In the genomic region with DNA sequence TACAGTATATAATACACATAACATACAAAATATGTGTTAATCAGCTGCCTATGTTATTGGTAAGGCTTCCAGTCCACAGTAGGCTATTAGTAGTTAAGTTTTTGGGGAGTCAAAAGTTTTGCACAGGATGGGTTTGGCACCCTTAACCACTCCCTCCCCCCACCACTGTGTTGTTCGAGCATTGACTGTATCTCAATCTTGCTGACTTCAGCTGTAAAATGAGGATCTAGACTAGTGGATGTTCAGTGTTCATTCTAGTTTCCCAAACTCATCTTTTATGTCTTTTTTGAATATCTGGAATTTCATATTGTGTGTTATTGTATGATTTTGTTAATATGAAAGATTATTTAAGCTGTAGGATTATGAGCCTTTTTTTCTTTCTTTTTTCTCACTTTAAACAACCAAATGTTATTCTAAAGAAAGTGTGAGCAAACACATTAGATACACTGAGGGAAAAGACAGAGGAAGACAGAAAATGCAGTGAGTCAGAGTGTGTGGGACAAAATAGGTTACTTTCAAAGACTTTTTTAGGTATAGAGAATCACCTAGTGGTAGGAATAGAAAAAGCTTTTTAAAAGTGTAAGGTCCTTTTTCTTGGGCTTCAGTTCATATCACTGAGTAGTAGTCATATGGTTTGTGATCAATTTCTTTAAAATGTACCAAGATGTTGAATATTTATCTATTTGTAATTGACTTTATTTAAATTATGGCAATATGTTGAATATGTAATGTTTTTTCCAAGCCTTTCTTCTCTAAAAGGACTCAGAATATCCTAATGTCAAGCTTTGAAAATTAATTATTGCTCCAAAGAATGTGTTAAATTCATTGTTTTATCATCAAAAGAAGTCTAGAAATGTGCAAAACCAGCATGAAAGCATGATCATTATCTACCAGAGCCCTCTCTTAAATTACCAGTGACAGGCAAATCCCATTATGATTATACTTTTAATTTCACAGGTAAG, we compare ENCODE assay signal across 2 cellular contexts.
A peak's percentile ranks its signal among the peaks of the same experiment; 100 is the strongest.
TF ChIP-seq lines count a peak whose summit lies in the region.

No MANE protein-coding gene starts in this region.

TF ChIP-seq in H1, 55 proteins besides CTCF, POLR2A, EP300 and RAD21:
- TF ChIP-seq POU5F1 (IDR thresholded peaks at IDR 0.05; ENCODE audit: low read depth, low read length), result no peak
- no peak for TF ChIP-seq ASH2L (IDR thresholded peaks at IDR 0.05; ENCODE audit: low read length)
- TF ChIP-seq ZNF274 (IDR thresholded peaks at IDR 0.05; ENCODE audit: borderline replicate concordance, extremely low read depth, low read length), result no peak
- TF ChIP-seq CHD1 (IDR thresholded peaks at IDR 0.05; ENCODE audit: low read depth, low read length), result no peak
- no peak for TF ChIP-seq TBP (IDR thresholded peaks at IDR 0.05; ENCODE audit: low read depth, low read length)
TF ChIP-seq in H1: peak in this region for 0.

TF ChIP-seq in neural cell, 6 proteins besides CTCF, POLR2A, EP300 and RAD21:
- TF ChIP-seq, protein P1, sequence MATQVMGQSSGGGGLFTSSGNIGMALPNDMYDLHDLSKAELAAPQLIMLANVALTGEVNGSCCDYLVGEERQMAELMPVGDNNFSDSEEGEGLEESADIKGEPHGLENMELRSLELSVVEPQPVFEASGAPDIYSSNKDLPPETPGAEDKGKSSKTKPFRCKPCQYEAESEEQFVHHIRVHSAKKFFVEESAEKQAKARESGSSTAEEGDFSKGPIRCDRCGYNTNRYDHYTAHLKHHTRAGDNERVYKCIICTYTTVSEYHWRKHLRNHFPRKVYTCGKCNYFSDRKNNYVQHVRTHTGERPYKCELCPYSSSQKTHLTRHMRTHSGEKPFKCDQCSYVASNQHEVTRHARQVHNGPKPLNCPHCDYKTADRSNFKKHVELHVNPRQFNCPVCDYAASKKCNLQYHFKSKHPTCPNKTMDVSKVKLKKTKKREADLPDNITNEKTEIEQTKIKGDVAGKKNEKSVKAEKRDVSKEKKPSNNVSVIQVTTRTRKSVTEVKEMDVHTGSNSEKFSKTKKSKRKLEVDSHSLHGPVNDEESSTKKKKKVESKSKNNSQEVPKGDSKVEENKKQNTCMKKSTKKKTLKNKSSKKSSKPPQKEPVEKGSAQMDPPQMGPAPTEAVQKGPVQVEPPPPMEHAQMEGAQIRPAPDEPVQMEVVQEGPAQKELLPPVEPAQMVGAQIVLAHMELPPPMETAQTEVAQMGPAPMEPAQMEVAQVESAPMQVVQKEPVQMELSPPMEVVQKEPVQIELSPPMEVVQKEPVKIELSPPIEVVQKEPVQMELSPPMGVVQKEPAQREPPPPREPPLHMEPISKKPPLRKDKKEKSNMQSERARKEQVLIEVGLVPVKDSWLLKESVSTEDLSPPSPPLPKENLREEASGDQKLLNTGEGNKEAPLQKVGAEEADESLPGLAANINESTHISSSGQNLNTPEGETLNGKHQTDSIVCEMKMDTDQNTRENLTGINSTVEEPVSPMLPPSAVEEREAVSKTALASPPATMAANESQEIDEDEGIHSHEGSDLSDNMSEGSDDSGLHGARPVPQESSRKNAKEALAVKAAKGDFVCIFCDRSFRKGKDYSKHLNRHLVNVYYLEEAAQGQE (IDR thresholded peaks at IDR 0.05; ENCODE audit: borderline replicate concordance), result no peak
- TF ChIP-seq SMC3 (conservative IDR thresholded peaks at IDR 0.05; ENCODE audit: poor library complexity) (peak; percentile 52), EZH2 (IDR thresholded peaks at IDR 0.05; ENCODE audit: borderline replicate concordance, insufficient read depth, low read length, poor library complexity, severe bottlenecking) (no peak)
